ENCODE assay signal across 22 cellular contexts in genomic region chr14:68132722-68133121, GRCh38.
"Had no signal": no experiment of that assay in that cellular context is flagged by ENCODE, and none has a peak within 500 bp of the region (broad histone marks: within the 10 kb centered on the region; RNA-seq: fewer than 3 reads in every experiment).

No MANE protein-coding gene starts in this region.

- DNase-seq: activated CD4-positive, alpha-beta T cell treated with anti-CD3 and anti-CD28 coated beads, Interleukin-2, amount 50 U/mL, for 1 hour; activated CD4-positive, CD25-positive, alpha-beta regulatory T cell treated with anti-CD3 and anti-CD28 coated beads, Interleukin-2, amount 50 U/mL, for 72 hours; activated CD8-positive, alpha-beta T cell treated with anti-CD3 and anti-CD28 coated beads, Interleukin-2, amount 10 ng/mL, durations not matched to agents 7 days and 5 days; activated gamma-delta T cell; activated naive CD4-positive, alpha-beta T cell treated with anti-CD3 and anti-CD28 coated beads, Interleukin-2, amount 50 U/mL, for 16 hours; activated naive CD8-positive, alpha-beta T cell treated with anti-CD3 and anti-CD28 coated beads, Interleukin-2, amount 50 U/mL, for 24 hours; brain microvascular endothelial cell; caudate nucleus; effector CD4-positive, alpha-beta T cell; heart left ventricle; left ventricle myocardium superior; naive B cell; psoas muscle; stimulated activated CD4-positive, alpha-beta T cell treated with anti-CD3 and anti-CD28 coated beads, Interleukin-2, amount 100 ng/mL, for 24 hours; stomach; T-cell; WERI-Rb-1 had no signal

- H3K4me1 Mint-ChIP-seq: naive B cell; stimulated activated effector memory CD8-positive, alpha-beta T cell treated with anti-CD3 and anti-CD28 coated beads, Interleukin-12 subunit alpha, Interleukin-12 subunit beta, amount 100 ng/mL, for 72 hours had no signal

- H3K4me3 ChIP-seq: heart left ventricle, psoas muscle, skin epidermis, stomach had no signal

- H3K27ac ChIP-seq: brain microvascular endothelial cell, psoas muscle, WERI-Rb-1 had no signal

- H3K36me3 Mint-ChIP-seq: naive B cell; stimulated activated effector memory CD8-positive, alpha-beta T cell treated with anti-CD3 and anti-CD28 coated beads, Interleukin-12 subunit alpha, Interleukin-12 subunit beta, amount 100 ng/mL, for 72 hours; T-cell had no signal

- H3K27ac Mint-ChIP-seq: activated CD8-positive, alpha-beta T cell treated with anti-CD3 and anti-CD28 coated beads, Interleukin-2, amount 10 ng/mL, durations not matched to agents 7 days and 5 days; activated naive CD8-positive, alpha-beta T cell treated with anti-CD3 and anti-CD28 coated beads, Interleukin-2, amount 50 U/mL, for 24 hours; activated T-helper 1 cell treated with anti-CD3 and anti-CD28 coated beads, Interleukin-12 subunit alpha, Interleukin-12 subunit beta, Interleukin-2, Interleukin-4 antibody, amounts not matched to agents 30 ng/mL and 10 ng/mL and 1 ng/mL, durations not matched to agents 14 hours and 24 hours and 36 hours; dendritic cell treated with granulocyte-macrophage colony-stimulating factor and Interleukin-4, amounts not matched to agents 40 ng/mL and 50 ng/mL, for 4 days; naive B cell; stimulated activated effector memory CD8-positive, alpha-beta T cell treated with anti-CD3 and anti-CD28 coated beads, Interleukin-12 subunit alpha, Interleukin-12 subunit beta, amount 100 ng/mL, for 72 hours; T-cell; T-helper 2 cell treated with Interferon-gamma antibody and Interleukin-4, amounts not matched to agents 5 μg/mL and 100 μg/mL, for 36 hours had no signal

- H3K27me3 Mint-ChIP-seq: activated naive CD8-positive, alpha-beta T cell treated with anti-CD3 and anti-CD28 coated beads, Interleukin-2, amount 50 U/mL, for 24 hours; dendritic cell treated with granulocyte-macrophage colony-stimulating factor and Interleukin-4, amounts not matched to agents 40 ng/mL and 50 ng/mL, for 4 days; naive B cell; T-cell had no signal

- H3K36me3 ChIP-seq: brain microvascular endothelial cell, heart left ventricle, stomach, WERI-Rb-1 had no signal

- H3K4me3 Mint-ChIP-seq: activated CD8-positive, alpha-beta T cell treated with anti-CD3 and anti-CD28 coated beads, Interleukin-2, amount 10 ng/mL, durations not matched to agents 7 days and 5 days; activated naive CD8-positive, alpha-beta T cell treated with anti-CD3 and anti-CD28 coated beads, Interleukin-2, amount 50 U/mL, for 24 hours; activated T-helper 1 cell treated with anti-CD3 and anti-CD28 coated beads, Interleukin-12 subunit alpha, Interleukin-12 subunit beta, Interleukin-2, Interleukin-4 antibody, amounts not matched to agents 30 ng/mL and 10 ng/mL and 1 ng/mL, durations not matched to agents 14 hours and 24 hours and 36 hours; dendritic cell treated with granulocyte-macrophage colony-stimulating factor and Interleukin-4, amounts not matched to agents 40 ng/mL and 50 ng/mL, for 4 days; naive B cell; stimulated activated effector memory CD8-positive, alpha-beta T cell treated with anti-CD3 and anti-CD28 coated beads, Interleukin-12 subunit alpha, Interleukin-12 subunit beta, amount 100 ng/mL, for 72 hours; T-cell; T-helper 2 cell treated with Interferon-gamma antibody and Interleukin-4, amounts not matched to agents 5 μg/mL and 100 μg/mL, for 36 hours had no signal

- H3K9me3 Mint-ChIP-seq: activated naive CD8-positive, alpha-beta T cell treated with anti-CD3 and anti-CD28 coated beads, Interleukin-2, amount 50 U/mL, for 24 hours; activated T-helper 1 cell treated with anti-CD3 and anti-CD28 coated beads, Interleukin-12 subunit alpha, Interleukin-12 subunit beta, Interleukin-2, Interleukin-4 antibody, amounts not matched to agents 30 ng/mL and 10 ng/mL and 1 ng/mL, durations not matched to agents 14 hours and 24 hours and 36 hours; dendritic cell treated with granulocyte-macrophage colony-stimulating factor and Interleukin-4, amounts not matched to agents 40 ng/mL and 50 ng/mL, for 4 days; naive B cell; stimulated activated effector memory CD8-positive, alpha-beta T cell treated with anti-CD3 and anti-CD28 coated beads, Interleukin-12 subunit alpha, Interleukin-12 subunit beta, amount 100 ng/mL, for 72 hours; T-cell; T-helper 2 cell treated with Interferon-gamma antibody and Interleukin-4, amounts not matched to agents 5 μg/mL and 100 μg/mL, for 36 hours had no signal

- H3K27me3 ChIP-seq: brain microvascular endothelial cell, heart left ventricle, stomach had no signal

- H3K9me3 ChIP-seq: heart left ventricle, psoas muscle, stomach had no signal
